ENCODE assay signal across 7 cellular contexts in genomic region chr11:102318469-102318868, GRCh38. TPM values are rescaled to one million over a fixed set of nuclear protein-coding genes. Genes with fewer than 3 reads are reported as not detected.
A peak's percentile ranks its signal among the peaks of the same experiment; 100 is the strongest.
DNase-seq lines count a peak whose midpoint lies in the region; ATAC-seq and TF ChIP-seq lines count a peak whose summit lies in the region.

No MANE protein-coding gene starts in this region.

- H3K4me3 ChIP-seq in coronary artery (peak overlapping the region; percentile 80), right atrium auricular region (no peak overlapping the region)

- peaks cover 0 to 30% of the 10 kb centered on the region in 2 donors for H3K4me1 ChIP-seq in right atrium auricular region

- TF ChIP-seq CTCF in coronary artery (IDR thresholded peaks at IDR 0.05) (no peak), right atrium auricular region (IDR thresholded peaks at IDR 0.05) (no peak)

- peak overlapping the region; percentile 6 to 68 for H3K27ac ChIP-seq in coronary artery
- H3K27ac ChIP-seq in right atrium auricular region: peak overlapping the region in 1 of 2 donors; percentile 75

- peak overlapping the region; percentile 100 for H3K4me3 Mint-ChIP-seq in T-helper 17 cell

- peak; percentile 17 for ATAC-seq in GM21528 (IDR thresholded peaks at IDR 0.05; ENCODE audit: low FRiP score, unreplicated experiment)
- peak; percentile 18 for ATAC-seq in T-helper 17 cell
- no peak for ATAC-seq in GM18519 (IDR thresholded peaks at IDR 0.05; ENCODE audit: low FRiP score, unreplicated experiment)

- H3K9me3 ChIP-seq in T-helper 17 cell (ENCODE audit: control insufficient read depth, low read length, poor library complexity, severe bottlenecking): no peaks in the 10 kb centered on the region
- no peaks in the 10 kb centered on the region for H3K9me3 ChIP-seq in right atrium auricular region

- no peaks in the 10 kb centered on the region for H3K36me3 ChIP-seq in right atrium auricular region

- H3K4me1 Mint-ChIP-seq in T-helper 17 cell: peaks cover 55% of the 10 kb centered on the region

- no peaks in the 10 kb centered on the region for H3K27me3 Mint-ChIP-seq in T-helper 17 cell

- DNase-seq in T-helper 17 cell (peak in 2 of 3 donors; percentile 38 to 42), coronary artery (ENCODE audit: low spot score) (no peak), DMS153 treated with DMSO at 0.1 percent for 48 hours (lab: John Stamatoyannopoulos, UW; ENCODE audit: unreplicated experiment) (no peak), right atrium auricular region (ENCODE audit: low spot score) (no peak)
- peak; percentile 26 for DNase-seq in stimulated activated CD8-positive, alpha-beta memory T cell treated with anti-CD3 and anti-CD28 coated beads, Interleukin-12 subunit alpha, Interleukin-12 subunit beta, amount 100 ng/mL, for 1 hour (ENCODE audit: low read depth)

- H3K27ac Mint-ChIP-seq in T-helper 17 cell: peak overlapping the region; percentile 100

- no peaks in the 10 kb centered on the region for H3K27me3 ChIP-seq in right atrium auricular region

- H3K36me3 Mint-ChIP-seq in T-helper 17 cell (ENCODE audit: low read depth): peaks cover 31% of the 10 kb centered on the region

RNA-seq across cellular contexts. Expression of gene BIRC3, which starts 1.2 kb away (rescaled TPM):
- total RNA-seq in T-helper 17 cell (100 to 1,000 TPM; 117 to 139 TPM), right atrium auricular region (1 to 10 TPM; 3.6 to 9.1 TPM)

RNA-seq across cellular contexts. Expression of gene BIRC2, which starts 28.5 kb away (rescaled TPM):
- total RNA-seq in T-helper 17 cell (10 to 100 TPM; 76.6 to 77.9 TPM), right atrium auricular region (10 to 100 TPM; 31.5 to 36.8 TPM)

Comparison
In these comparisons a context has a peak if more than half of its experiments do, and no peak if none do; other contexts are left out.
1. DNase-seq: peak in T-helper 17 cell (2 of 3) and stimulated activated CD8-positive, alpha-beta memory T cell treated with anti-CD3 and anti-CD28 coated beads, Interleukin-12 subunit alpha, Interleukin-12 subunit beta, amount 100 ng/mL, for 1 hour (single experiment); none in coronary artery (single experiment), DMS153 treated with DMSO at 0.1 percent for 48 hours (single experiment) and right atrium auricular region (single experiment).
2. RNA of gene BIRC3, which starts 1.2 kb away (total RNA-seq): 117 to 139 TPM in T-helper 17 cell; 3.6 to 9.1 TPM in right atrium auricular region; every median in the first group is over 10 times any median in the second.